10 cellular contexts compared by ENCODE assay signal in genomic region chr1:227759345-227760300, GRCh38. TPM values are rescaled to one million over a fixed set of nuclear protein-coding genes. Genes with fewer than 3 reads are reported as not detected.
A peak's percentile ranks its signal among the peaks of the same experiment; 100 is the strongest.
DNase-seq lines count a peak whose midpoint lies in the region; ATAC-seq, FAIRE-seq and TF ChIP-seq lines count a peak whose summit lies in the region.
"Had no signal": no experiment of that assay in that cellular context is flagged by ENCODE, and none has a peak within 500 bp of the region (broad histone marks: within the 10 kb centered on the region; RNA-seq: fewer than 3 reads in every experiment).

No MANE protein-coding gene starts in this region.

- H3K36me3 ChIP-seq in MG63 (peaks cover 74% of the 10 kb centered on the region), bronchial epithelial cell (ENCODE audit: control insufficient read depth, insufficient read depth, low read length) (peaks cover 2% of the 10 kb centered on the region), mesodermal cell (ENCODE audit: control insufficient read depth, insufficient read depth, low read length) (peaks cover 70% of the 10 kb centered on the region), lower lobe of right lung (peaks cover 39% of the 10 kb centered on the region)

- DNase-seq in AG09319 (ENCODE audit: extremely low read depth, low read depth) (peak; percentile 93), MG63 (peak; percentile 98), bronchial epithelial cell (ENCODE audit: low read depth) (peak; percentile 79), posterior vena cava (ENCODE audit: low spot score) (no peak), lower lobe of right lung (no peak)
- DNase-seq: stimulated activated CD4-positive, alpha-beta T cell treated with anti-CD3 and anti-CD28 coated beads, Interleukin-15, amount 100 ng/mL, for 24 hours had no signal

- no peak for TF ChIP-seq CTCF in AG09319 (IDR thresholded peaks at IDR 0.05; ENCODE audit: low read depth, low read length)
- TF ChIP-seq CTCF in bronchial epithelial cell (IDR thresholded peaks at IDR 0.05; ENCODE audit: insufficient read depth, low read length, severe bottlenecking): no peak
- TF ChIP-seq CTCF in lower lobe of right lung (IDR thresholded peaks at IDR 0.05): no peak

- peak; percentile 40 for FAIRE-seq in bronchial epithelial cell (lab: Jason Lieb, UNC)

- H3K27me3 ChIP-seq in MG63: no peaks in the 10 kb centered on the region
- no peaks in the 10 kb centered on the region for H3K27me3 ChIP-seq in bronchial epithelial cell (ENCODE audit: control insufficient read depth, insufficient read depth, low read length)
- H3K27me3 ChIP-seq in lower lobe of right lung (ENCODE audit: low read depth): no peaks in the 10 kb centered on the region

- H3K4me3 ChIP-seq in MG63 (no peak overlapping the region), bronchial epithelial cell (ENCODE audit: low read depth, low read length) (no peak overlapping the region), mesodermal cell (ENCODE audit: extremely low read depth, insufficient read depth, low read length, poor library complexity, severe bottlenecking) (no peak overlapping the region), lower lobe of right lung (no peak overlapping the region)

- intact Hi-C loops in posterior vena cava (cut with DNase I): loop anchor here in 1 of 2 donors (5.0 to 10.0 kb wide), 2 partner anchors 188 to 1055 kb away; partner anchors contain the start of gene WNT9A
- intact Hi-C loops in lower lobe of right lung (cut with DNase I): loop anchor here (10.0 kb wide), 1 partner anchor 175 kb away; no protein-coding TSS in a partner anchor

- WGBS in mesodermal cell (ENCODE audit: insufficient coverage in 2 of 2), 2 experiments: 83 to 88% methylated on average over 14 to 15 of the region's 15 CpGs

- H3K27ac ChIP-seq in mesodermal cell (ENCODE audit: low read depth, low read length, severe bottlenecking) (peak overlapping the region; percentile 76), lower lobe of right lung (no peak overlapping the region)

- H3K4me1 ChIP-seq in mesodermal cell (ENCODE audit: control insufficient read depth, insufficient read depth, low read length, poor library complexity, severe bottlenecking) (peaks cover 45% of the 10 kb centered on the region), lower lobe of right lung (peaks cover 38% of the 10 kb centered on the region)

- ATAC-seq in GM21737 (IDR thresholded peaks at IDR 0.05; ENCODE audit: unreplicated experiment) (no peak), lower lobe of right lung (no peak), HG03565 (IDR thresholded peaks at IDR 0.05; ENCODE audit: unreplicated experiment) (no peak)

- H3K9me3 ChIP-seq in MG63 (no peaks in the 10 kb centered on the region), mesodermal cell (ENCODE audit: control insufficient read depth, low read length) (no peaks in the 10 kb centered on the region), lower lobe of right lung (no peaks in the 10 kb centered on the region)

RNA-seq across cellular contexts. Expression of gene SNAP47, which starts 24.4 kb away (rescaled TPM):
- total RNA-seq in MG63 (2014; rRNA removed; shearing (Covaris generic); ENCODE audit: low replicate concordance): 55.5 and 59.8 TPM in 2 replicates
- total RNA-seq in bronchial epithelial cell (55.0 and 59.0 TPM in 2 replicates), posterior vena cava (10 to 100 TPM; 14.8 to 16.3 TPM), lower lobe of right lung (23.1 TPM)
- 34.9 TPM for polyA plus RNA-seq in mesodermal cell (2013, experiment 1 of 2)
- polyA plus RNA-seq in mesodermal cell (2013, experiment 2 of 2): 30.3 TPM

RNA-seq across cellular contexts. Expression of gene JMJD4, which starts 24.5 kb away (rescaled TPM):
- total RNA-seq in MG63 (2014; rRNA removed; shearing (Covaris generic); ENCODE audit: low replicate concordance): 40.2 and 63.4 TPM in 2 replicates
- total RNA-seq in bronchial epithelial cell: 20.9 and 27.9 TPM in 2 replicates
- polyA plus RNA-seq in mesodermal cell (2013, experiment 1 of 2): 12.1 TPM
- polyA plus RNA-seq in mesodermal cell (2013, experiment 2 of 2): 12.1 TPM
- total RNA-seq in posterior vena cava: 10 to 100 TPM; 10.3 to 11.4 TPM
- 14.9 TPM for total RNA-seq in lower lobe of right lung

RNA-seq across cellular contexts. Expression of gene PRSS38, which starts 55.9 kb away (rescaled TPM):
- total RNA-seq in MG63 (2014; rRNA removed; shearing (Covaris generic); ENCODE audit: low replicate concordance): not detected in 2 replicates
- total RNA-seq in bronchial epithelial cell (not detected in 2 replicates), posterior vena cava (not detected), lower lobe of right lung (not detected)
- polyA plus RNA-seq in mesodermal cell (2013, experiment 1 of 2): not detected
- not detected for polyA plus RNA-seq in mesodermal cell (2013, experiment 2 of 2)
- total RNA-seq: SK-MEL-5 had no signal

Comparison
In these comparisons a context has a peak if more than half of its experiments do, and no peak if none do; other contexts are left out.
1. DNase-seq: peak in AG09319 (single experiment), MG63 (single experiment) and bronchial epithelial cell (single experiment); none in posterior vena cava (single experiment) and lower lobe of right lung (single experiment).